Comparison of ENCODE assay signal across 33 cellular contexts in genomic region chr6:125432014-125432413, GRCh38.
"Had no signal": no experiment of that assay in that cellular context is flagged by ENCODE, and none has a peak within 500 bp of the region (broad histone marks: within the 10 kb centered on the region; RNA-seq: fewer than 3 reads in every experiment).

No MANE protein-coding gene starts in this region.

- H3K9me3 ChIP-seq: ascending aorta, gastrocnemius medialis, ovary, right lobe of liver, testis, uterus had no signal

- H3K4me1 ChIP-seq: gastrocnemius medialis, right lobe of liver, testis, uterus had no signal

- H3K36me3 ChIP-seq: ascending aorta, brain microvascular endothelial cell, gastrocnemius medialis, ovary, right lobe of liver, uterus, WERI-Rb-1 had no signal

- DNase-seq: activated CD4-positive, alpha-beta memory T cell treated with anti-CD3 and anti-CD28 coated beads for 36 hours; activated CD4-positive, alpha-beta T cell treated with anti-CD3 and anti-CD28 coated beads, Interleukin-2, amount 10 ng/mL, durations not matched to agents 24 days and 14 days; activated CD4-positive, CD25-positive, alpha-beta regulatory T cell treated with anti-CD3 and anti-CD28 coated beads, Interleukin-2, amount 50 U/mL, for 72 hours; activated CD8-positive, alpha-beta memory T cell treated with anti-CD3 and anti-CD28 coated beads, Interleukin-2, amount 50 U/mL, for 4 hours; activated gamma-delta T cell; activated naive CD4-positive, alpha-beta T cell treated with anti-CD3 and anti-CD28 coated beads, Interleukin-2, amount 10 ng/mL, durations not matched to agents 7 days and 5 days; activated naive CD8-positive, alpha-beta T cell treated with anti-CD3 and anti-CD28 coated beads, Interleukin-2, amount 10 ng/mL, durations not matched to agents 7 days and 5 days; activated T-cell treated with anti-CD3 and anti-CD28 coated beads, Interleukin-2, amount 50 U/mL, for 1 hour; brain microvascular endothelial cell; dorsolateral prefrontal cortex; effector memory CD4-positive, alpha-beta T cell; erythroblast; gastrocnemius medialis; head of caudate nucleus; hypothalamus; immature natural killer cell; kidney; left colon; mammary epithelial cell; midbrain; naive thymus-derived CD4-positive, alpha-beta T cell; ovary; right lobe of liver; stimulated activated CD4-positive, alpha-beta T cell treated with anti-CD3 and anti-CD28 coated beads, Interleukin-12 subunit alpha, Interleukin-12 subunit beta, amount 100 ng/mL, for 4 hours; stimulated activated CD4-positive, alpha-beta T cell treated with anti-CD3 and anti-CD28 coated beads, Interleukin-4, amount 100 ng/mL, for 1 hour; stimulated activated naive CD8-positive, alpha-beta T cell treated with anti-CD3 and anti-CD28 coated beads, Interleukin-15, Interleukin-2, amounts not matched to agents 100 U/mL and 50 U/mL, for 24 hours; T1000; testis; trophoblast cell; uterus; WERI-Rb-1 had no signal

- H3K27me3 ChIP-seq: ascending aorta, brain microvascular endothelial cell, gastrocnemius medialis, ovary, right lobe of liver, testis, uterus had no signal

- H3K27ac ChIP-seq: ascending aorta, brain microvascular endothelial cell, dorsolateral prefrontal cortex, gastrocnemius medialis, ovary, right lobe of liver, testis, uterus, WERI-Rb-1 had no signal

- H3K4me3 ChIP-seq: ascending aorta, coronary artery, dorsolateral prefrontal cortex, gastrocnemius medialis, ovary, right lobe of liver, testis, uterus had no signal
